In the genomic region with DNA sequence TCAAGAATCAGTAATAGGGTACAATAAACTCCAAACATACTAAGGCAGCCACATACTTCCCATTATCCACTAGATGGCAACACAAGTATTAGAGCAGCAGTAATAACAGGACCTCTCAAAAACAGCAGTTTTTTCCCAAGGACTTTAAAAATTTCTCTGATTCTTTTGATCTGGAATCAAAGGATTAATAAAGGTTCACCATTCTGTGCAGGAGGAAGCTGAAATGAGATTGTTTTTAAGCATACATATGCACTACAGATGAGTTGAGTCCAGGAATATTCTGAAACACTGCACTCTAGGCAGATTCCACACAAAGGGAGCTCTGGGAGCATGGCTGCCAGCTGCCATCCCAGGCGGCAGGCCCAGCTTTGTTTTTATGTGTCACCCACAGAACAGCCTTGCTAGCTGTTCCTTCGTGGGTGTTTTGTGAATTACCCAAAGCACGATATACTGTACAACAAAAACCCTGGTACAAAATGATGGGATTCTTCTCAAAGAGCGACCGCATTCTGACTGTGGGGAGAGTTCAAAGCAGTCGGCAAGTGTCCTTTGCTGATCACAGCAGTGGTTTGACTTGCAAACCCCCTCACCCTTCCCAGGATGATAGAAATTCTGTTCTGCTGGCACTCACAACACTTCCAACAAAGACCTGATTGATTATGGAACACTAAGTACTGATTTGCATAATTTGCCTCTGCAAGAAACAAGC, we compare ENCODE assay signal across 8 cellular contexts.
DNase-seq lines count a peak whose midpoint lies in the region; ATAC-seq, FAIRE-seq and TF ChIP-seq lines count a peak whose summit lies in the region.

No MANE protein-coding gene starts in this region.

- TF ChIP-seq CTCF in OCI-LY1 (IDR thresholded peaks at IDR 0.05; ENCODE audit: low read length) = peak; percentile 25; the same call in 1 of the 2 replicates
- peak; percentile 61 for TF ChIP-seq CTCF in epithelial cell of proximal tubule (conservative IDR thresholded peaks at IDR 0.05; ENCODE audit: low read depth, low read length)

- no peaks in the 10 kb centered on the region for H3K79me2 ChIP-seq in OCI-LY1 (ENCODE audit: insufficient read depth, low read length)

- H3K9me3 ChIP-seq in OCI-LY1 (ENCODE audit: low read length) = no peaks in the 10 kb centered on the region

- H3K27me3 ChIP-seq in OCI-LY1 (ENCODE audit: insufficient read depth, low read length) = no peaks in the 10 kb centered on the region

- H3K4me1 ChIP-seq in OCI-LY1 (ENCODE audit: insufficient read depth, low read length, severe bottlenecking) = no peaks in the 10 kb centered on the region

- H3K27ac ChIP-seq in OCI-LY1 (ENCODE audit: low read depth, low read length, poor library complexity, severe bottlenecking) = no peak overlapping the region

- DNase-seq in epithelial cell of proximal tubule (ENCODE audit: low read depth) (no peak), nucleus accumbens (lab: John Stamatoyannopoulos, UW) (peak in 53 of 56 donors; percentile 23 to 85 (median 70)), NCI-H2081 (lab: John Stamatoyannopoulos, UW) (no peak), DMS153 (lab: John Stamatoyannopoulos, UW) (no peak)
- DNase-seq in activated CD4-positive, CD25-positive, alpha-beta regulatory T cell (lab: John Stamatoyannopoulos, UW) = no peak

- no peak overlapping the region for H3K4me2 ChIP-seq in OCI-LY1 (ENCODE audit: low read length)

- H3F3A ChIP-seq in OCI-LY1 (ENCODE audit: insufficient read depth, low read length) = no peaks in the 10 kb centered on the region

- no peaks in the 10 kb centered on the region for H4K20me1 ChIP-seq in OCI-LY1 (ENCODE audit: insufficient read depth, low read length)

- peak; percentile 90 for FAIRE-seq in G401.6 (lab: Jason Lieb, UNC)

- H3K36me3 ChIP-seq in OCI-LY1 (ENCODE audit: insufficient read depth, low read length) = no peaks in the 10 kb centered on the region

- no peaks in the 10 kb centered on the region for H3K9me2 ChIP-seq in OCI-LY1 (ENCODE audit: low read depth, low read length)

- ATAC-seq in HG03354 (IDR thresholded peaks at IDR 0.05; ENCODE audit: poor library complexity, severe bottlenecking, unreplicated experiment) = no peak

- H2AFZ ChIP-seq in OCI-LY1 (ENCODE audit: low read length) = no peak overlapping the region

- H3K9ac ChIP-seq in OCI-LY1 (ENCODE audit: low read length) = no peak overlapping the region

- H3K4me3 ChIP-seq in OCI-LY1 (ENCODE audit: low read depth, low read length, poor library complexity, severe bottlenecking) (no peak overlapping the region), epithelial cell of proximal tubule (ENCODE audit: low read depth, low read length) (no peak overlapping the region)

Comparison
In these comparisons a context has a peak if more than half of its experiments do, and no peak if none do; other contexts are left out.
1. DNase-seq: peak in nucleus accumbens (53 of 56); none in epithelial cell of proximal tubule (single experiment), activated CD4-positive, CD25-positive, alpha-beta regulatory T cell (0 of 4), NCI-H2081 (0 of 2) and DMS153 (single experiment).